In genomic region chr1:194339451-194339850, GRCh38 we compare ENCODE assay signal across 26 cellular contexts.
A peak's percentile ranks its signal among the peaks of the same experiment; 100 is the strongest.
DNase-seq lines count a peak whose midpoint lies in the region; ATAC-seq and TF ChIP-seq lines count a peak whose summit lies in the region.
"Had no signal": no experiment of that assay in that cellular context is flagged by ENCODE, and none has a peak within 500 bp of the region (broad histone marks: within the 10 kb centered on the region; RNA-seq: fewer than 3 reads in every experiment).

No MANE protein-coding gene starts in this region.

- TF ChIP-seq POLR2A in gastrocnemius medialis (IDR thresholded peaks at IDR 0.05) (no peak), tibial nerve (IDR thresholded peaks at IDR 0.05) (no peak)

- ATAC-seq in gastrocnemius medialis: no peak
- no peak for ATAC-seq in activated T-cell treated with anti-CD3 and anti-CD28 coated beads, Interleukin-2, amount 50 U/mL, for 72 hours (replicated peaks in 1 of 2)
- ATAC-seq: T-helper 17 cell had no signal

- no peaks in the 10 kb centered on the region for H3K27me3 ChIP-seq in gastrocnemius medialis
- no peaks in the 10 kb centered on the region for H3K27me3 ChIP-seq in tibial nerve
- H3K27me3 ChIP-seq: SJSA1 had no signal

- H3K27ac ChIP-seq in gastrocnemius medialis: no peak overlapping the region
- no peak overlapping the region for H3K27ac ChIP-seq in tibial nerve
- H3K27ac ChIP-seq: GM23248, SJSA1 had no signal

- no peak for TF ChIP-seq CTCF in GM20000 (IDR thresholded peaks at IDR 0.05; ENCODE audit: extremely low read depth, missing control alignments)
- TF ChIP-seq CTCF in gastrocnemius medialis (IDR thresholded peaks at IDR 0.05 in 4 of 5, conservative IDR thresholded peaks at IDR 0.05 in 1 of 5): no peak
- no peak for TF ChIP-seq CTCF in tibial nerve (IDR thresholded peaks at IDR 0.05)

- no peaks in the 10 kb centered on the region for H3K27me3 Mint-ChIP-seq in activated T-cell treated with anti-CD3 and anti-CD28 coated beads, Interleukin-2, amount 50 U/mL, for 72 hours (ENCODE audit: low read depth)
- H3K27me3 Mint-ChIP-seq: CD4-positive, alpha-beta memory T cell; T-helper 17 cell had no signal

- peak; percentile 75 for DNase-seq in NCI-H1694 (lab: John Stamatoyannopoulos, UW)
- DNase-seq in NCI-H524 (lab: John Stamatoyannopoulos, UW): peak; percentile 83 to 93
- peak; percentile 95 for DNase-seq in SK-N-DZ (ENCODE audit: low spot score)
- no peak for DNase-seq in GM20000 (ENCODE audit: low spot score)
- no peak for DNase-seq in gastrocnemius medialis
- DNase-seq in tibial nerve (ENCODE audit: low spot score in 2 of 2): no peak
- no peak for DNase-seq in activated T-cell treated with anti-CD3 and anti-CD28 coated beads, Interleukin-2, amount 50 U/mL, for 72 hours
- DNase-seq: C1 segment of cervical spinal cord; Caco-2; CD4-positive, alpha-beta memory T cell; DMS153; DND-41; GM23248; H7; Kasumi-1; NCI-H1092 treated with DMSO at 0.1 percent for 48 hours; NCI-H1436; NCI-H1930; NCI-H2227 treated with DMSO at 0.1 percent for 48 hours; NCI-H510A; NCI-H774; Right ventricle myocardium superior; RPMI8226; SW 1271; T-helper 17 cell had no signal

- 91 to 92% methylated on average over 2 of the region's 2 CpGs for WGBS in tibial nerve, 2 donors

- no peak for TF ChIP-seq EP300 in tibial nerve (IDR thresholded peaks at IDR 0.05)

- peaks cover 18% of the 10 kb centered on the region for H3K4me1 Mint-ChIP-seq in activated T-cell treated with anti-CD3 and anti-CD28 coated beads, Interleukin-2, amount 50 U/mL, for 72 hours (ENCODE audit: low read depth)
- H3K4me1 Mint-ChIP-seq: CD4-positive, alpha-beta memory T cell; T-helper 17 cell had no signal

- H3K27ac Mint-ChIP-seq in activated T-cell treated with anti-CD3 and anti-CD28 coated beads, Interleukin-2, amount 50 U/mL, for 72 hours: no peak overlapping the region
- H3K27ac Mint-ChIP-seq: CD4-positive, alpha-beta memory T cell; T-helper 17 cell had no signal

- H3K4me1 ChIP-seq in gastrocnemius medialis: no peaks in the 10 kb centered on the region
- no peaks in the 10 kb centered on the region for H3K4me1 ChIP-seq in tibial nerve
- H3K4me1 ChIP-seq: Caco-2, SJSA1 had no signal

- H3K4me3 Mint-ChIP-seq in activated T-cell treated with anti-CD3 and anti-CD28 coated beads, Interleukin-2, amount 50 U/mL, for 72 hours: no peak overlapping the region
- H3K4me3 Mint-ChIP-seq: CD4-positive, alpha-beta memory T cell; T-helper 17 cell had no signal

- intact Hi-C loops in gastrocnemius medialis (cut with DNase I; ENCODE audit: low total_unique reads): no loop called here

- no peaks in the 10 kb centered on the region for H3K9me3 Mint-ChIP-seq in activated T-cell treated with anti-CD3 and anti-CD28 coated beads, Interleukin-2, amount 50 U/mL, for 72 hours
- H3K9me3 Mint-ChIP-seq: CD4-positive, alpha-beta memory T cell had no signal

- no peak overlapping the region for H3K4me3 ChIP-seq in gastrocnemius medialis
- H3K4me3 ChIP-seq in tibial nerve: no peak overlapping the region
- H3K4me3 ChIP-seq: GM23248, SJSA1 had no signal

- H3K9me3 ChIP-seq in gastrocnemius medialis (no peaks in the 10 kb centered on the region), tibial nerve (no peaks in the 10 kb centered on the region)
- H3K9me3 ChIP-seq: Caco-2, SJSA1 had no signal

- no peaks in the 10 kb centered on the region for H3K36me3 Mint-ChIP-seq in activated T-cell treated with anti-CD3 and anti-CD28 coated beads, Interleukin-2, amount 50 U/mL, for 72 hours (ENCODE audit: insufficient read depth in 2 of 2)
- H3K36me3 Mint-ChIP-seq: CD4-positive, alpha-beta memory T cell had no signal

- in situ Hi-C loops in gastrocnemius medialis (cut with MboI; ENCODE audit: low sequenced_read_pairs in 4 of 4): no loop called here

- H3K36me3 ChIP-seq in gastrocnemius medialis: no peaks in the 10 kb centered on the region
- H3K36me3 ChIP-seq in tibial nerve: no peaks in the 10 kb centered on the region
- H3K36me3 ChIP-seq: SJSA1 had no signal

Comparison
In these comparisons a context has a peak if more than half of its experiments do, and no peak if none do; other contexts are left out.
1. DNase-seq: peak in NCI-H1694 (single experiment), NCI-H524 (2 of 2) and SK-N-DZ (single experiment); none in GM20000 (single experiment), gastrocnemius medialis (0 of 2), tibial nerve (0 of 2) and activated T-cell treated with anti-CD3 and anti-CD28 coated beads, Interleukin-2, amount 50 U/mL, for 72 hours (0 of 2).